7 cellular contexts compared by ENCODE assay signal in genomic region chr2:46942891-46943626, GRCh38. TPM values are rescaled to one million over a fixed set of nuclear protein-coding genes. Genes with fewer than 3 reads are reported as not detected.
DNase-seq lines count a peak whose midpoint lies in the region; ATAC-seq, FAIRE-seq and TF ChIP-seq lines count a peak whose summit lies in the region.

No MANE protein-coding gene starts in this region.

- intact Hi-C loops in esophagus muscularis mucosa (cut with DNase I), result no loop called here

- no peak for ATAC-seq in GM19455 (IDR thresholded peaks at IDR 0.05; ENCODE audit: unreplicated experiment)

- H3K9ac ChIP-seq in skeletal muscle tissue (ENCODE audit: low read depth in 1 of 3, low read length in 3 of 3), result peak overlapping the region in 2 of 3 donors; percentile 8 to 87

- H3K36me3 ChIP-seq in SJCRH30 (no peaks in the 10 kb centered on the region), esophagus muscularis mucosa (peaks cover 0 to 8% (median 3%) of the 10 kb centered on the region in 4 donors), skeletal muscle tissue (ENCODE audit: control insufficient read depth in 3 of 3, insufficient read depth in 3 of 3, low read length in 3 of 3) (peaks cover 2 to 6% (median 3%) of the 10 kb centered on the region in 3 donors)

- H3K27me3 ChIP-seq in SJCRH30 (no peaks in the 10 kb centered on the region), esophagus muscularis mucosa (no peaks in the 10 kb centered on the region), skeletal muscle tissue (ENCODE audit: control insufficient read depth in 3 of 3, insufficient read depth in 3 of 3, low read length in 3 of 3) (no peaks in the 10 kb centered on the region)

- H3K4me3 ChIP-seq in SJCRH30, result peak overlapping the region; percentile 75
- peak overlapping the region; percentile 87 to 96 (median 92) for H3K4me3 ChIP-seq in esophagus muscularis mucosa
- peak overlapping the region in 1 of 3 donors; percentile 90 for H3K4me3 ChIP-seq in skeletal muscle tissue (ENCODE audit: low read length in 3 of 3)

- TF ChIP-seq POLR2A in GM12892 (IDR thresholded peaks at IDR 0.05; ENCODE audit: low read depth, low read length) (no peak), esophagus muscularis mucosa (IDR thresholded peaks at IDR 0.05; ENCODE audit: low read depth) (no peak)

- TF ChIP-seq CTCF in esophagus muscularis mucosa (IDR thresholded peaks at IDR 0.05), result no peak

- H3K4me1 ChIP-seq in SJCRH30 (peaks cover 5% of the 10 kb centered on the region; the same call in 1 of the 2 replicates), esophagus muscularis mucosa (peaks cover 22 to 52% (median 48%) of the 10 kb centered on the region in 4 donors), skeletal muscle tissue (ENCODE audit: control insufficient read depth in 3 of 3, insufficient read depth in 3 of 3, low read length in 3 of 3) (peaks cover 26 to 37% (median 29%) of the 10 kb centered on the region in 3 donors)

- peak; percentile 57 for FAIRE-seq in GM12892 (lab: Jason Lieb, UNC)

- H3K27ac ChIP-seq in SJCRH30, result no peak overlapping the region
- H3K27ac ChIP-seq in esophagus muscularis mucosa (replicated peaks in 1 of 4), result peak overlapping the region; percentile 93 to 99 (median 96)
- H3K27ac ChIP-seq in skeletal muscle tissue (ENCODE audit: low read depth, low read length), result no peak overlapping the region

- 88% methylated on average over 10 of the region's 10 CpGs for WGBS in esophagus muscularis mucosa

- TF ChIP-seq EP300 in esophagus muscularis mucosa (IDR thresholded peaks at IDR 0.05), result no peak

- H3K9me3 ChIP-seq in SJCRH30 (replicated peaks), result no peaks in the 10 kb centered on the region
- no peaks in the 10 kb centered on the region for H3K9me3 ChIP-seq in esophagus muscularis mucosa
- no peaks in the 10 kb centered on the region for H3K9me3 ChIP-seq in skeletal muscle tissue (ENCODE audit: control insufficient read depth in 3 of 3, low read length in 3 of 3)

- DNase-seq in GM12892 (ENCODE audit: insufficient read length) (no peak), SJCRH30 (no peak), esophagus muscularis mucosa (ENCODE audit: extremely low spot score) (no peak), SHP77 (lab: John Stamatoyannopoulos, UW) (no peak), midbrain (lab: John Stamatoyannopoulos, UW) (no peak)

RNA-seq across cellular contexts. Expression of gene TTC7A, which starts 2.0 kb away (rescaled TPM):
- 16.0 TPM for polyA plus RNA-seq in GM12892 (2012; ENCODE audit: missing spikeins)
- 9.1 and 10.4 TPM in 2 replicates for total RNA-seq in SJCRH30 (2014; rRNA removed; shearing (Covaris generic))
- total RNA-seq in esophagus muscularis mucosa, result 10 to 100 TPM; 17.1 to 38.0 (median 24.8) TPM
- total RNA-seq in skeletal muscle tissue, result 5.7 TPM

RNA-seq across cellular contexts. Expression of gene MCFD2, which starts 27.5 kb away (rescaled TPM):
- 20.6 TPM for polyA plus RNA-seq in GM12892 (2012; ENCODE audit: missing spikeins)
- 109 and 113 TPM in 2 replicates for total RNA-seq in SJCRH30 (2014; rRNA removed; shearing (Covaris generic))
- total RNA-seq in esophagus muscularis mucosa (10 to 100 TPM; 61.9 to 89.5 (median 74.2) TPM), skeletal muscle tissue (36.0 TPM)

Comparison
In these comparisons a context has a peak if more than half of its experiments do, and no peak if none do; other contexts are left out.
1. H3K27ac ChIP-seq: peak in esophagus muscularis mucosa (4 of 4); none in SJCRH30 (single experiment) and skeletal muscle tissue (single experiment).